Comparison of ENCODE assay signal across 12 cellular contexts in genomic region chr11:111370902-111371578, GRCh38. TPM values are rescaled to one million over a fixed set of nuclear protein-coding genes. Genes with fewer than 3 reads are reported as not detected.
DNase-seq lines count a peak whose midpoint lies in the region; ATAC-seq, FAIRE-seq and TF ChIP-seq lines count a peak whose summit lies in the region.
"Had no signal": no experiment of that assay in that cellular context is flagged by ENCODE, and none has a peak within 500 bp of the region (broad histone marks: within the 10 kb centered on the region; RNA-seq: fewer than 3 reads in every experiment).

No MANE protein-coding gene starts in this region.

- H3K36me3 ChIP-seq in pancreas (no peaks in the 10 kb centered on the region), mesendoderm (ENCODE audit: control insufficient read depth, insufficient read depth, low read length) (no peaks in the 10 kb centered on the region)

- H3K4ac ChIP-seq in mesendoderm (ENCODE audit: low read depth, low read length) = no peak overlapping the region

- CTCF ChIA-PET in HEK293T (lab: Yijun Ruan, JAX) = no interaction called here

- H2BK120ac ChIP-seq in mesendoderm (ENCODE audit: low read depth, low read length) = no peak overlapping the region

- H2BK15ac ChIP-seq in mesendoderm (replicated peaks; ENCODE audit: low read depth) = no peak overlapping the region

- no peak for FAIRE-seq in pancreas (lab: Jason Lieb, UNC)

- no peak overlapping the region for H4K5ac ChIP-seq in mesendoderm (ENCODE audit: low read length)

- H3K4me1 ChIP-seq in pancreas (peaks cover 21 to 30% (median 24%) of the 10 kb centered on the region in 3 donors), mesendoderm (ENCODE audit: control insufficient read depth, low read depth, low read length) (no peaks in the 10 kb centered on the region)

- no peaks in the 10 kb centered on the region for H3K79me1 ChIP-seq in mesendoderm (ENCODE audit: low read length)

- intact Hi-C loops in pancreas (cut with DNase I) = no loop called here

- WGBS in pancreas, 2 donors = 34 to 35% methylated on average over 7 of the region's 7 CpGs
- WGBS in mesendoderm (ENCODE audit: extremely low coverage, insufficient coverage, low lambda C conversion rate) = no CpG with 5 or more reads among the region's 7 CpGs

- no peaks in the 10 kb centered on the region for H3K9me3 ChIP-seq in pancreas

- DNase-seq in activated CD4-positive, CD25-positive, alpha-beta regulatory T cell (lab: John Stamatoyannopoulos, UW) = no peak
- DNase-seq in pancreas (peak in 1 of 6 donors; percentile 64), mesendoderm (no peak), HEK293T (ENCODE audit: extremely low spot score) (no peak)
- DNase-seq: EL, foreskin melanocyte had no signal

- no peak for TF ChIP-seq CTCF in pancreas (IDR thresholded peaks at IDR 0.05)

- H3K56ac ChIP-seq in mesendoderm (ENCODE audit: low read length) = no peak overlapping the region

- H2AK5ac ChIP-seq in mesendoderm (ENCODE audit: low read length) = no peak overlapping the region

- no peak overlapping the region for H3K4me3 ChIP-seq in pancreas
- H3K4me3 ChIP-seq in mesendoderm (ENCODE audit: low read length) = no peak overlapping the region

- POLR2A ChIA-PET in HEK293T (lab: Yijun Ruan, JAX) = no interaction called here

- H3K4me2 ChIP-seq in mesendoderm (ENCODE audit: low read length) = no peak overlapping the region

- H4K8ac ChIP-seq in mesendoderm (ENCODE audit: low read depth, low read length) = no peak overlapping the region

- no peaks in the 10 kb centered on the region for H3K79me2 ChIP-seq in mesendoderm (ENCODE audit: control insufficient read depth, insufficient read depth, low read length)

- no peak overlapping the region for H3K9ac ChIP-seq in mesendoderm (ENCODE audit: low read length)

- ATAC-seq in activated CD4-positive, CD25-positive, alpha-beta regulatory T cell treated with anti-CD3 and anti-CD28 coated beads, Interleukin-2, amount 50 U/mL, for 24 hours = peak; percentile 67 to 74
- ATAC-seq in GM21529 (IDR thresholded peaks at IDR 0.05; ENCODE audit: unreplicated experiment) = peak; percentile 32
- peak; percentile 40 for ATAC-seq in HG03520 (IDR thresholded peaks at IDR 0.05; ENCODE audit: unreplicated experiment)
- ATAC-seq in pancreas = peak; percentile 64 to 81 (median 77)
- ATAC-seq in HG03469 (IDR thresholded peaks at IDR 0.05; ENCODE audit: unreplicated experiment) = no peak

- H3K23ac ChIP-seq in mesendoderm (ENCODE audit: low read length) = no peak overlapping the region

- H3K27me3 ChIP-seq in pancreas (no peaks in the 10 kb centered on the region), mesendoderm (ENCODE audit: insufficient read depth, low read length, poor library complexity) (no peaks in the 10 kb centered on the region)

- H3K27ac ChIP-seq in pancreas (peak overlapping the region in 3 of 4 donors; percentile 10 to 59 (median 38)), mesendoderm (ENCODE audit: low read depth, low read length) (no peak overlapping the region)
- H3K27ac ChIP-seq: 22Rv1, HL-60 had no signal

- no peak overlapping the region for H2BK5ac ChIP-seq in mesendoderm (ENCODE audit: low read length)

- H3K18ac ChIP-seq in mesendoderm (ENCODE audit: low read length) = no peak overlapping the region

TF ChIP-seq in HEK293T, 16 proteins besides CTCF, POLR2A, EP300 and RAD21:
- no peak for TF ChIP-seq ARNT (IDR thresholded peaks at IDR 0.05)
- no peak for TF ChIP-seq HDGF (IDR thresholded peaks at IDR 0.05; ENCODE audit: borderline replicate concordance)
- TF ChIP-seq FOXA1 (IDR thresholded peaks at IDR 0.05) = no peak
- TF ChIP-seq ZNF384 (IDR thresholded peaks at IDR 0.05) = no peak
- TF ChIP-seq LEF1 (IDR thresholded peaks at IDR 0.05; ENCODE audit: borderline replicate concordance) = no peak
- no peak for TF ChIP-seq ELF4 (IDR thresholded peaks at IDR 0.05)
- TF ChIP-seq BHLHE40 (IDR thresholded peaks at IDR 0.05; ENCODE audit: borderline replicate concordance) = no peak
- TF ChIP-seq NFRKB (IDR thresholded peaks at IDR 0.05) = no peak
- no peak for TF ChIP-seq TARDBP (IDR thresholded peaks at IDR 0.05)
- TF ChIP-seq CTBP1 (IDR thresholded peaks at IDR 0.05; ENCODE audit: borderline replicate concordance) = no peak
- no peak for TF ChIP-seq SUZ12 (IDR thresholded peaks at IDR 0.05)
- no peak for TF ChIP-seq SP1 (IDR thresholded peaks at IDR 0.05)
- no peak for TF ChIP-seq L3MBTL2 (conservative IDR thresholded peaks at IDR 0.05)
- TF ChIP-seq PKNOX1 (IDR thresholded peaks at IDR 0.05) = no peak
- no peak for TF ChIP-seq FOXM1 (IDR thresholded peaks at IDR 0.05; ENCODE audit: borderline replicate concordance)
- no peak for TF ChIP-seq FOXK2 (IDR thresholded peaks at IDR 0.05)

RNA-seq across cellular contexts. Expression of gene POU2AF1, which starts 8.0 kb away (rescaled TPM):
- 1 to 10 TPM in 1 of 6 donors, under 1 TPM in 5; 0.08 to 2.2 (median 0.41) TPM for total RNA-seq in pancreas
- polyA plus RNA-seq in pancreas = under 1 TPM; 0.19 to 0.73 TPM
- polyA plus RNA-seq in mesendoderm (2013, experiment 1 of 2) = 0.07 TPM
- polyA plus RNA-seq in mesendoderm (2013, experiment 2 of 2) = 0.11 TPM
